Comparison of ENCODE assay signal across 8 cellular contexts in the genomic region with DNA sequence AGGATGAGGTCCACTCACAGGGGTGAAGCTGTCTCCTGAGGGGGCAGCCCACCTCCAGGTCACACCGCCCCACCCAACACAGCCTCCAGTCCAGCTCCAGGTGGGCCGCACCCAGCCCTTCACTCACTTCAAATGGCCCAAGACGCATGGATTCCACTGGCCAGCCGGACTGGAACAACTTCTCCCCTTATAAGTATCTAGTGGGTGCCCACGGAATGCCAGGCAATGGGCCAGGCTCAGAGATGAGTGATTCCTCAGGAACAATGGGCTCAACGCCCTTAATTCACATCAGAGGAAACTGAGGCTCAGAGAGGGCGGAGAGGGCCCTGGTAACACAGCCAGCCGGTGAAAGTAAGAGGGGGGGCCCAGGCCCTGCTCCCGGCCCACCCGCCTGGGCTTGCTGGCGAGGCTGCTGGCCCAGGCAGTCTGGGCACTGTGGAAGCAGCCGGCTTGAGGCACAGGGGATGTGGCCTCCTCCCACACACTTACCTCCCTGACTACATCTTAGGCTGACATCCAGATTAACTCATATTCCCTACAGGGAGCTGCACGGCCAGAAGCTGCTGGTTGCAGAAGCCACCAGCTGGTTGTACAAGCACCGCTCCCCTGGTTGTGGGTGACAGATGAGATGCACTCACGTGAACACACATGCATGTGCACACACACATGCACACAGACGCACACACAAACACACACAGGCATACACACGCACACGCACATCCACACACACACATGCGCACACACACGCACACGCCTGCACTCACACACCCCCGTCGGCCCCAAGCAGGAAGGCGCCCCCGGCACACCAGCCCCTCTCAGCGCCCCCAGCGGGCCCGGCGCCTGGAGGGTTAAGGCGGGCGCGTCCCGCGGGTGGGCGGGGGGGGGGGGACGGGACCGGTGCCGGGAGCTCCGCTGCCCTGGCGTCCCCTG. TPM values are rescaled to one million over a fixed set of nuclear protein-coding genes. Genes with fewer than 3 reads are reported as not detected.
DNase-seq lines count a peak whose midpoint lies in the region; ATAC-seq and TF ChIP-seq lines count a peak whose summit lies in the region.

No MANE protein-coding gene starts in this region.

- no peaks in the 10 kb centered on the region for H3K9me3 Mint-ChIP-seq in activated CD4-positive, alpha-beta memory T cell treated with anti-CD3 and anti-CD28 coated beads for 36 hours

- peaks cover 3% of the 10 kb centered on the region for H3K4me1 Mint-ChIP-seq in activated CD4-positive, alpha-beta memory T cell treated with anti-CD3 and anti-CD28 coated beads for 36 hours (ENCODE audit: low read depth)

- POLR2A ChIA-PET in activated CD4-positive, alpha-beta memory T cell treated with anti-CD3 and anti-CD28 coated beads for 36 hours (lab: Charles Lee): no interaction called here

- no peak for TF ChIP-seq CTCF in foreskin fibroblast (IDR thresholded peaks at IDR 0.05; ENCODE audit: low read depth, low read length)
- no peak for TF ChIP-seq CTCF in neutrophil (IDR thresholded peaks at IDR 0.05)

- peak overlapping the region; percentile 68 for H3K4me3 Mint-ChIP-seq in activated CD4-positive, alpha-beta memory T cell treated with anti-CD3 and anti-CD28 coated beads for 36 hours

- H3K27ac ChIP-seq in neutrophil: no peak overlapping the region

- peak; percentile 54 for DNase-seq in Ammon's horn (ENCODE audit: low spot score)
- peak; percentile 70 for DNase-seq in HS-5 (ENCODE audit: low read depth)
- DNase-seq in activated CD4-positive, alpha-beta memory T cell treated with anti-CD3 and anti-CD28 coated beads for 36 hours: peak; percentile 11
- peak; percentile 91 to 95 for DNase-seq in foreskin fibroblast

- peaks cover 45% of the 10 kb centered on the region for H3K27me3 Mint-ChIP-seq in activated CD4-positive, alpha-beta memory T cell treated with anti-CD3 and anti-CD28 coated beads for 36 hours

- no peak for ATAC-seq in GM21717 (IDR thresholded peaks at IDR 0.05; ENCODE audit: unreplicated experiment)
- no peak for ATAC-seq in HG03159 (IDR thresholded peaks at IDR 0.05; ENCODE audit: unreplicated experiment)
- no peak for ATAC-seq in GM18520 (IDR thresholded peaks at IDR 0.05; ENCODE audit: unreplicated experiment)

- peak overlapping the region; percentile 53 to 60 for H3K4me3 ChIP-seq in foreskin fibroblast (ENCODE audit: low read depth in 1 of 2, low read length in 2 of 2)
- H3K4me3 ChIP-seq in neutrophil (ENCODE audit: low read depth in 1 of 2, low read length in 1 of 2): peak overlapping the region; percentile 50 to 66

- peaks cover 98% of the 10 kb centered on the region for H3K27me3 ChIP-seq in neutrophil

- no peaks in the 10 kb centered on the region for H3K9me3 ChIP-seq in neutrophil

- CTCF ChIA-PET in activated CD4-positive, alpha-beta memory T cell treated with anti-CD3 and anti-CD28 coated beads for 36 hours (lab: Charles Lee): no interaction called here

- H3K36me3 Mint-ChIP-seq in activated CD4-positive, alpha-beta memory T cell treated with anti-CD3 and anti-CD28 coated beads for 36 hours: peaks cover 2% of the 10 kb centered on the region

- intact Hi-C loops in activated CD4-positive, alpha-beta memory T cell treated with anti-CD3 and anti-CD28 coated beads for 36 hours (cut with micrococcal nuclease): no loop called here

- no peak overlapping the region for H3K27ac Mint-ChIP-seq in activated CD4-positive, alpha-beta memory T cell treated with anti-CD3 and anti-CD28 coated beads for 36 hours

- peaks cover 7 to 22% of the 10 kb centered on the region in 2 experiments for H3K4me1 ChIP-seq in neutrophil (ENCODE audit: control insufficient read depth in 1 of 2, insufficient read depth in 1 of 2, low read depth in 1 of 2, low read length in 1 of 2)

- no peaks in the 10 kb centered on the region for H3K36me3 ChIP-seq in neutrophil

RNA-seq across cellular contexts. Expression of a gene that starts 1.0 kb away (rescaled TPM):
- under 1 TPM; 0.45 to 0.80 TPM for total RNA-seq in activated CD4-positive, alpha-beta memory T cell treated with anti-CD3 and anti-CD28 coated beads for 36 hours

Comparison
In these comparisons a context has a peak if more than half of its experiments do, and no peak if none do; other contexts are left out.
1. DNase-seq: peak in every context shown above with its lines; median percentile 93 in foreskin fibroblast; 70 in HS-5; 54 in Ammon's horn; 11 in activated CD4-positive, alpha-beta memory T cell treated with anti-CD3 and anti-CD28 coated beads for 36 hours.